ENCODE assay signal across 9 cellular contexts in genomic region chr10:72354356-72355213, GRCh38. TPM values are rescaled to one million over a fixed set of nuclear protein-coding genes. Genes with fewer than 3 reads are reported as not detected.
A peak's percentile ranks its signal among the peaks of the same experiment; 100 is the strongest.
DNase-seq lines count a peak whose midpoint lies in the region; ATAC-seq, FAIRE-seq and TF ChIP-seq lines count a peak whose summit lies in the region.
"Had no signal": no experiment of that assay in that cellular context is flagged by ENCODE, and none has a peak within 500 bp of the region (broad histone marks: within the 10 kb centered on the region; RNA-seq: fewer than 3 reads in every experiment).

DNAJB12 (minus strand) TSS chr10:72354919; CDS start chr10:72354897, 22 bp downstream.

- peak within 1 kb of the TSS; percentile 99 for H3K9ac ChIP-seq in keratinocyte (ENCODE audit: control insufficient read depth, extremely low read depth, insufficient read depth, low read length)

- H3K36me3 ChIP-seq in keratinocyte (ENCODE audit: control insufficient read depth in 2 of 2, extremely low read depth in 1 of 2, insufficient read depth in 2 of 2, low read length in 2 of 2) = peaks cover 4 to 7% of the 10 kb centered on the region in 2 experiments

- no peaks in the 10 kb centered on the region for H3K9me3 ChIP-seq in keratinocyte (ENCODE audit: control insufficient read depth, low read depth, low read length)

- H3K27me3 ChIP-seq in keratinocyte (ENCODE audit: control insufficient read depth, extremely low read depth, insufficient read depth, low read length) = no peaks in the 10 kb centered on the region

- H3K79me2 ChIP-seq in keratinocyte (ENCODE audit: control insufficient read depth, insufficient read depth, low read length) = peaks cover 37% of the 10 kb centered on the region

- dilution Hi-C loops in keratinocyte (cut with MboI; ENCODE audit: extremely low pct_ligation_motif_present, low sequenced_read_pairs) = no loop called here

- peak; percentile 77 for ATAC-seq in HG03439 (IDR thresholded peaks at IDR 0.05; ENCODE audit: unreplicated experiment)

- peak; percentile 95 for DNase-seq in Ammon's horn (ENCODE audit: low spot score)
- DNase-seq in GM19238 (ENCODE audit: insufficient read length, low spot score) = peak; percentile 90
- DNase-seq in NCI-H510A treated with DMSO at 0.1 percent for 48 hours (lab: John Stamatoyannopoulos, UW) = peak; percentile 95
- DNase-seq in activated CD4-positive, alpha-beta T cell treated with anti-CD3 and anti-CD28 coated beads for 24 hours (ENCODE audit: low read depth in 2 of 2) = peak; percentile 80 to 83
- peak; percentile 95 for DNase-seq in cerebellum (ENCODE audit: low spot score)
- DNase-seq in keratinocyte (ENCODE audit: low read depth, low spot score) = peak; percentile 92
- peak; percentile 81 to 86 (median 86) for DNase-seq in stimulated activated CD4-positive, alpha-beta T cell treated with anti-CD3 and anti-CD28 coated beads, Interleukin-12 subunit alpha, Interleukin-12 subunit beta, amount 100 ng/mL, for 48 hours (ENCODE audit: low read depth in 2 of 3, low spot score in 1 of 3)

- peak; percentile 67 for FAIRE-seq in keratinocyte (lab: Jason Lieb, UNC)
- FAIRE-seq: colon had no signal

- no peak for TF ChIP-seq CTCF in keratinocyte (optimal IDR thresholded peaks at IDR 0.05 in 1 of 3, IDR thresholded peaks at IDR 0.05 in 1 of 3, conservative IDR thresholded peaks at IDR 0.05 in 1 of 3; ENCODE audit: extremely low read depth in 1 of 3, insufficient read depth in 2 of 3, low read length in 3 of 3)

- peak within 1 kb of the TSS; percentile 98 for H3K27ac ChIP-seq in keratinocyte (ENCODE audit: control insufficient read depth, insufficient read depth, low read length)

- peak within 1 kb of the TSS; percentile 97 for H2AFZ ChIP-seq in keratinocyte (ENCODE audit: control insufficient read depth, low read length)

- no peaks in the 10 kb centered on the region for H4K20me1 ChIP-seq in keratinocyte (ENCODE audit: control insufficient read depth, extremely low read depth, insufficient read depth, low read length)

- H3K4me1 ChIP-seq in keratinocyte (ENCODE audit: control insufficient read depth, extremely low read depth, insufficient read depth, low read length) = peaks cover 11% of the 10 kb centered on the region

- peak within 1 kb of the TSS; percentile 96 for H3K4me2 ChIP-seq in keratinocyte (ENCODE audit: control insufficient read depth, extremely low read depth, insufficient read depth, low read depth, low read length)

- peak within 1 kb of the TSS; percentile 52 to 92 (median 90) for H3K4me3 ChIP-seq in keratinocyte (ENCODE audit: control insufficient read depth in 2 of 3, extremely low read depth in 1 of 3, insufficient read depth in 2 of 3, low read depth in 1 of 3, low read length in 3 of 3)

- no peaks in the 10 kb centered on the region for H3K9me1 ChIP-seq in keratinocyte (ENCODE audit: control insufficient read depth, extremely low read depth, insufficient read depth, low read length)

RNA-seq across cellular contexts. Expression of gene DNAJB12, which starts in this region (rescaled TPM):
- 16.1 TPM for total RNA-seq in cerebellum
- polyA plus RNA-seq in keratinocyte = 11.5 to 19.3 TPM (median 12.0 TPM) in 3 replicates
- 14.8 TPM for polyA plus RNA-seq in keratinocyte (2011; ENCODE audit: low read depth)
- 11.5 and 14.9 TPM in 2 replicates for polyA plus RNA-seq in keratinocyte (2011; cell fraction: cytosol; rRNA removed)
- polyA plus RNA-seq in keratinocyte (2011; cell fraction: nucleus; rRNA removed) = 32.1 and 39.9 TPM in 2 replicates
- polyA plus RNA-seq in keratinocyte (2012; ENCODE audit: low replicate concordance) = 16.2 and 23.3 TPM in 2 replicates
- 11.2 to 31.7 TPM (median 11.8 TPM) in 3 replicates for polyA minus RNA-seq in keratinocyte
- polyA minus RNA-seq in keratinocyte (2011; cell fraction: cytosol; rRNA and poly(A)+ RNA removed) = 12.5 TPM
- polyA minus RNA-seq in keratinocyte (2011; cell fraction: nucleus; rRNA and poly(A)+ RNA removed) = 19.3 and 20.3 TPM in 2 replicates

Comparison
In these comparisons a context has a peak if more than half of its experiments do, and no peak if none do; other contexts are left out.
1. Peak in every context shown above with its lines: DNase-seq, ATAC-seq, H3K4me3 ChIP-seq and H3K27ac ChIP-seq.